21 cellular contexts compared by ENCODE assay signal in genomic region chr6:12277401-12277800, GRCh38. TPM values are rescaled to one million over a fixed set of nuclear protein-coding genes. Genes with fewer than 3 reads are reported as not detected.
"Had no signal": no experiment of that assay in that cellular context is flagged by ENCODE, and none has a peak within 500 bp of the region (broad histone marks: within the 10 kb centered on the region; RNA-seq: fewer than 3 reads in every experiment).

No MANE protein-coding gene starts in this region.

- H3K4me3 ChIP-seq: Peyer's patch, SJCRH30 had no signal

- H3K4me1 ChIP-seq: SJCRH30 had no signal

- ATAC-seq: PC-3, Right ventricle myocardium inferior, SK-N-SH treated with all-trans-retinoic acid at 6 μM for 48 hours had no signal

- H3K36me3 ChIP-seq: Peyer's patch, SJCRH30 had no signal

- H3K27me3 ChIP-seq: Peyer's patch, SJCRH30 had no signal

- H3K9me3 ChIP-seq: Peyer's patch, SJCRH30 had no signal

- H3K27ac ChIP-seq: SJCRH30 had no signal

- DNase-seq: KBM-7, NCI-H1092, NCI-H1105 treated with DMSO at 0.1 percent for 48 hours, NCI-H1417 treated with DMSO at 0.1 percent for 48 hours, NCI-H146, NCI-H1694 treated with DMSO at 0.1 percent for 48 hours, NCI-H1930, NCI-H2081, NCI-H2107, NCI-H2227 treated with DMSO at 0.1 percent for 48 hours, NCI-H524, NCI-H526 treated with DMSO at 0.1 percent for 48 hours, NCI-H774, PC-3, Peyer's patch, SHP77 treated with DMSO at 0.1 percent for 48 hours, SJCRH30, T-helper 1 cell had no signal

RNA-seq across cellular contexts. Expression of gene EDN1, which starts 12.8 kb away (rescaled TPM):
- total RNA-seq: OCI-LY7 had no signal
